25 cellular contexts compared by ENCODE assay signal in the genomic region with DNA sequence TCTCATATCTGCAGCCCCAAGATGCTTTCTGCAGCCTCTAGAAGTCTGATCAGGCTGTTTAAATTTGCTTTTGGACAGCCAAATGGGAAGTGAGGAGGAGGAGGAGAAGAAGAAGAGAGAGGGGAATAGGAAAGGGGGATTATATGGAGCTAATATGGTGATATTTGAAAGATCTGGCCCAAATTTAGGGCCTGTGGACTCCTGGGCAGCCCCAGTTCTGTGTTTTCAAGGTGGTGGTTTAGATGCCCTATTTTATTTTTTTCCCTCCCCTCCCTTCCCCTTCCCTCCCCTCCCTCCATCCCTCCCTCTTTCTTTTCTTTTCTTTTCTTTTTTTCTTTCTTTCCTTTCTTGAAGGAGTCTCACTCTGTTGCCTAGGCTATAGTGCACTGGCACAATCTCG. TPM values are rescaled to one million over a fixed set of nuclear protein-coding genes. Genes with fewer than 3 reads are reported as not detected.
DNase-seq lines count a peak whose midpoint lies in the region; ATAC-seq, FAIRE-seq and TF ChIP-seq lines count a peak whose summit lies in the region.
"Had no signal": no experiment of that assay in that cellular context is flagged by ENCODE, and none has a peak within 500 bp of the region (broad histone marks: within the 10 kb centered on the region; RNA-seq: fewer than 3 reads in every experiment).

No MANE protein-coding gene starts in this region.

- H3K36me3 ChIP-seq in breast epithelium (no peaks in the 10 kb centered on the region), HepG2 (replicated peaks in 1 of 2; ENCODE audit: control insufficient read depth in 1 of 2, insufficient read depth in 2 of 2, low read length in 2 of 2) (no peaks in the 10 kb centered on the region), right lobe of liver (no peaks in the 10 kb centered on the region), neural progenitor cell (no peaks in the 10 kb centered on the region)
- H3K36me3 ChIP-seq: BLaER1 treated with 17β-estradiol and CSF1 and Interleukin-3, amounts not matched to agents 10 nM and 100 nM had no signal

- no peak for FAIRE-seq in HepG2 (lab: Jason Lieb, UNC)
- FAIRE-seq: A549, GM12891, GM19239 had no signal

- CTCF ChIA-PET in MCF 10A (lab: Yijun Ruan, JAX) = interaction anchor here (0.6 kb wide), 1 partner anchor 99 kb away, joined by 4 read pairs; no protein-coding TSS in a partner anchor
- CTCF ChIA-PET in HepG2 (lab: Yijun Ruan, JAX; ENCODE audit: low intra/inter-chr PET ratio, low total read pairs) = no interaction called here
- CTCF ChIA-PET in RWPE1 (lab: Yijun Ruan, JAX) = interaction anchor here (0.5 to 0.6 kb wide), 2 partner anchors 36 to 175 kb away, joined by 4 to 5 read pairs; no protein-coding TSS in a partner anchor

- H3K9ac ChIP-seq in HepG2 (ENCODE audit: insufficient read depth, low read depth, low read length) (no peak overlapping the region), neural progenitor cell (no peak overlapping the region)
- H3K9ac ChIP-seq: BLaER1 treated with 17β-estradiol and CSF1 and Interleukin-3, amounts not matched to agents 10 nM and 100 nM had no signal

- peak overlapping the region; percentile 49 for H3K27ac Mint-ChIP-seq in MCF 10A (ENCODE audit: low read depth, unreplicated experiment)
- H3K27ac Mint-ChIP-seq in neural progenitor cell = peak overlapping the region; percentile 60
- H3K27ac Mint-ChIP-seq: B cell; CD4-positive, alpha-beta T cell; CD8-positive, alpha-beta T cell had no signal

- H4K20me1 ChIP-seq in HepG2 (ENCODE audit: insufficient read depth, low read length) (no peaks in the 10 kb centered on the region), neural progenitor cell (ENCODE audit: low read depth) (no peaks in the 10 kb centered on the region)

- peaks cover 24% of the 10 kb centered on the region for H3K4me1 Mint-ChIP-seq in MCF 10A (ENCODE audit: insufficient read depth, unreplicated experiment)
- peaks cover 65% of the 10 kb centered on the region for H3K4me1 Mint-ChIP-seq in neural progenitor cell
- H3K4me1 Mint-ChIP-seq: B cell had no signal

- TF ChIP-seq RAD21 in HepG2 (CRISPR knock-in tag; IDR thresholded peaks at IDR 0.05) = no peak

- H2AFZ ChIP-seq in HepG2 (ENCODE audit: low read length) = no peak overlapping the region
- H2AFZ ChIP-seq in neural progenitor cell (replicated peaks) = no peak overlapping the region

- H3K27ac ChIP-seq in breast epithelium (no peak overlapping the region), HepG2 (ENCODE audit: extremely low read length, insufficient read depth, low read length) (no peak overlapping the region), right lobe of liver (no peak overlapping the region), neural progenitor cell (no peak overlapping the region), RWPE1 (no peak overlapping the region)
- H3K27ac ChIP-seq: 22Rv1; A549; BLaER1 treated with 17β-estradiol and CSF1 and Interleukin-3, amounts not matched to agents 10 nM and 100 nM; C4-2B had no signal

- BruUV-seq in MCF 10A (replicated peaks; lab: Mats Ljungman, UMichigan) = no TSS peak
- BruUV-seq in HepG2 (replicated peaks; lab: Mats Ljungman, UMichigan) = no TSS peak

- DNase-seq in MCF 10A (ENCODE audit: unreplicated experiment) (no peak), breast epithelium (ENCODE audit: low spot score in 2 of 2) (no peak), HepG2 (ENCODE audit: low spot score) (no peak), right lobe of liver (no peak), neural progenitor cell (ENCODE audit: low spot score) (no peak), COLO829 (ENCODE audit: low spot score) (no peak), RWPE1 (ENCODE audit: low spot score) (no peak)
- DNase-seq: AML-193; CD4-positive, alpha-beta T cell; COR-L47; DMS 273 treated with DMSO at 0.1 percent for 48 hours; DMS153; DMS53; DMS79; DND-41; EL; GF-D8 had no signal

- H3K4me3 Mint-ChIP-seq in MCF 10A (ENCODE audit: unreplicated experiment) (no peak overlapping the region), neural progenitor cell (no peak overlapping the region)
- H3K4me3 Mint-ChIP-seq: B cell; CD4-positive, alpha-beta T cell; CD8-positive, alpha-beta T cell had no signal

- no peak for ATAC-seq in HepG2
- no peak for ATAC-seq in right lobe of liver
- ATAC-seq: A549; CD8-positive, alpha-beta T cell had no signal

- POLR2A ChIA-PET in MCF 10A (lab: Yijun Ruan, JAX) (interaction anchor here (0.6 to 1.1 kb wide), 3 partner anchors 10 to 16 kb away, joined by 3 to 5 read pairs (median 3); no protein-coding TSS in a partner anchor), HepG2 (lab: Yijun Ruan, JAX) (interaction anchor here (1.0 to 3.4 kb wide), 3 partner anchors 24 to 99 kb away, joined by 4 to 14 read pairs (median 4); partner anchors contain the start of gene RHOB), RWPE1 (lab: Yijun Ruan, JAX; ENCODE audit: low non-redundant PET) (no interaction called here)

- H3K9me3 ChIP-seq in breast epithelium (no peaks in the 10 kb centered on the region), HepG2 (ENCODE audit: low read length) (no peaks in the 10 kb centered on the region), right lobe of liver (no peaks in the 10 kb centered on the region), neural progenitor cell (ENCODE audit: low read depth) (no peaks in the 10 kb centered on the region)
- H3K9me3 ChIP-seq: A549; BLaER1 treated with 17β-estradiol and CSF1 and Interleukin-3, amounts not matched to agents 10 nM and 100 nM had no signal

- TF ChIP-seq CTCF in MCF 10A (IDR thresholded peaks at IDR 0.05; ENCODE audit: unreplicated experiment) (no peak), breast epithelium (IDR thresholded peaks at IDR 0.05) (no peak), HepG2 (CRISPR knock-in tag; IDR thresholded peaks at IDR 0.05) (no peak), right lobe of liver (IDR thresholded peaks at IDR 0.05) (no peak), neural progenitor cell (IDR thresholded peaks at IDR 0.05) (no peak), RWPE1 (conservative IDR thresholded peaks at IDR 0.05; ENCODE audit: low read depth) (no peak)

- TF ChIP-seq POLR2A in breast epithelium (IDR thresholded peaks at IDR 0.05) (no peak), HepG2 (IDR thresholded peaks at IDR 0.05; ENCODE audit: insufficient read depth in 1 of 2, low read depth in 2 of 2, low read length in 2 of 2) (no peak), right lobe of liver (IDR thresholded peaks at IDR 0.05) (no peak)

- H3F3A ChIP-seq in neural progenitor cell (ENCODE audit: low read depth) = peaks cover 33% of the 10 kb centered on the region

- H3K27me3 ChIP-seq in breast epithelium (no peaks in the 10 kb centered on the region), HepG2 (ENCODE audit: control insufficient read depth in 1 of 2, insufficient read depth in 2 of 2, low read length in 2 of 2) (peaks cover 16 to 51% of the 10 kb centered on the region in 2 experiments; a peak in 2 of 5 replicates), right lobe of liver (no peaks in the 10 kb centered on the region), neural progenitor cell (peaks cover 14% of the 10 kb centered on the region)

- no peaks in the 10 kb centered on the region for H3K27me3 Mint-ChIP-seq in MCF 10A (ENCODE audit: insufficient read depth, unreplicated experiment)
- H3K27me3 Mint-ChIP-seq in neural progenitor cell (ENCODE audit: insufficient read depth, low read depth) = peaks cover 11% of the 10 kb centered on the region

- in situ Hi-C loops in HepG2 (cut with HindIII; ENCODE audit: extremely low pct_ligation_motif_present, low pct_unique_long_range_greater_than_20kb) = loop anchor here (5.0 kb wide), 1 partner anchor 34 kb away; no protein-coding TSS in a partner anchor

- WGBS in HepG2 (ENCODE audit: low lambda C conversion rate) = 50% methylated on average over 1 of the region's 1 CpG
- WGBS in right lobe of liver (ENCODE audit: insufficient coverage, low coverage, low lambda C conversion rate, missing lambda C conversion rate) = 100% methylated on average over 1 of the region's 1 CpG

- intact Hi-C loops in MCF 10A (cut with micrococcal nuclease) = no loop called here
- intact Hi-C loops in breast epithelium (cut with DNase I; ENCODE audit: low total_unique reads) = no loop called here
- intact Hi-C loops in HepG2 (cut with micrococcal nuclease; ENCODE audit: unreplicated experiment) = no loop called here
- intact Hi-C loops in right lobe of liver (cut with DNase I) = no loop called here

- H3K36me3 Mint-ChIP-seq in MCF 10A (ENCODE audit: insufficient read depth, unreplicated experiment) = no peaks in the 10 kb centered on the region
- H3K36me3 Mint-ChIP-seq in neural progenitor cell = no peaks in the 10 kb centered on the region
- H3K36me3 Mint-ChIP-seq: CD8-positive, alpha-beta T cell had no signal

- H3K9me3 Mint-ChIP-seq in MCF 10A (ENCODE audit: unreplicated experiment) (no peaks in the 10 kb centered on the region), neural progenitor cell (no peaks in the 10 kb centered on the region)
- H3K9me3 Mint-ChIP-seq: CD4-positive, alpha-beta T cell; CD8-positive, alpha-beta T cell had no signal

- TF ChIP-seq EP300 in HepG2 (IDR thresholded peaks at IDR 0.05; ENCODE audit: low read depth in 2 of 2, low read length in 2 of 2) (no peak), HepG2 (CRISPR knock-in tag; IDR thresholded peaks at IDR 0.05; ENCODE audit: borderline replicate concordance) (no peak)

- H3K4me2 ChIP-seq in HepG2 (ENCODE audit: low read depth, low read length) (no peak overlapping the region), neural progenitor cell (no peak overlapping the region)
- H3K4me2 ChIP-seq: A549; BLaER1 treated with 17β-estradiol and CSF1 and Interleukin-3, amounts not matched to agents 10 nM and 100 nM had no signal

- H3K4me1 ChIP-seq in breast epithelium (peaks cover 0 to 13% of the 10 kb centered on the region in 2 donors), HepG2 (ENCODE audit: insufficient read depth, low read length) (peaks cover 46% of the 10 kb centered on the region), right lobe of liver (no peaks in the 10 kb centered on the region), neural progenitor cell (peaks cover 24% of the 10 kb centered on the region)
- H3K4me1 ChIP-seq: A549 had no signal

- H3K4me3 ChIP-seq in breast epithelium = no peak overlapping the region
- no peak overlapping the region for H3K4me3 ChIP-seq in HepG2 (replicated peaks in 1 of 3; ENCODE audit: insufficient read depth in 1 of 3, low read depth in 2 of 3, low read length in 3 of 3)
- no peak overlapping the region for H3K4me3 ChIP-seq in right lobe of liver
- no peak overlapping the region for H3K4me3 ChIP-seq in neural progenitor cell
- H3K4me3 ChIP-seq: A549; BLaER1 treated with 17β-estradiol and CSF1 and Interleukin-3, amounts not matched to agents 10 nM and 100 nM had no signal

- no peaks in the 10 kb centered on the region for H3K79me2 ChIP-seq in HepG2 (ENCODE audit: insufficient read depth, low read length)
- no peaks in the 10 kb centered on the region for H3K79me2 ChIP-seq in neural progenitor cell (ENCODE audit: low read depth)

RNA-seq across cellular contexts. Expression of gene RHOB, which starts 39.1 kb away (rescaled TPM):
- total RNA-seq in MCF 10A (2022) (28.1 and 45.7 TPM in 2 replicates), breast epithelium (1,000 to 10,000 TPM in 1 of 3 donors, 100 to 1,000 TPM in 2; 643 to 1,178 (median 772) TPM), HepG2 (2016; rRNA removed; fragmentation: Illumina TruSeq; extraction: Trizol) (192 and 268 TPM in 2 replicates), right lobe of liver (100 to 1,000 TPM; 185 to 656 (median 388) TPM), neural progenitor cell (ENCODE audit: low replicate concordance) (16.1 and 28.7 TPM in 2 replicates)
- 40.2 and 44.0 TPM in 2 replicates for total RNA-seq in HepG2 (2016; cell fraction: cytosol; rRNA removed; fragmentation: Illumina TruSeq; extraction: Trizol; ENCODE audit: low read depth)
- total RNA-seq in HepG2 (2016; cell fraction: insoluble cytoplasmic fraction; rRNA removed; fragmentation: Illumina TruSeq; extraction: Trizol) = 176 and 281 TPM in 2 replicates
- total RNA-seq in HepG2 (2016; cell fraction: membrane; rRNA removed; fragmentation: Illumina TruSeq; extraction: Trizol) = 165 and 177 TPM in 2 replicates
- total RNA-seq in HepG2 (2016; cell fraction: nucleus; rRNA removed; fragmentation: Illumina TruSeq; extraction: Trizol) = 193 and 207 TPM in 2 replicates
- 192 and 237 TPM in 2 replicates for polyA plus RNA-seq in HepG2 (2011; rRNA removed)
- 193 and 210 TPM in 2 replicates for polyA plus RNA-seq in HepG2 (2011; cell fraction: cytosol; rRNA removed)
- 241 and 269 TPM in 2 replicates for polyA plus RNA-seq in HepG2 (2011; cell fraction: nucleus; rRNA removed)
- 158 and 213 TPM in 2 replicates for polyA plus RNA-seq in HepG2 (2012)
- polyA plus RNA-seq in HepG2 (2016; cell fraction: cytosol; fragmentation: Illumina TruSeq; extraction: Trizol; ENCODE audit: low read depth) = 33.6 and 36.3 TPM in 2 replicates
- 232 and 273 TPM in 2 replicates for polyA plus RNA-seq in HepG2 (2016; cell fraction: insoluble cytoplasmic fraction; fragmentation: Illumina TruSeq; extraction: Trizol; ENCODE audit: low read depth)
- 112 and 122 TPM in 2 replicates for polyA plus RNA-seq in HepG2 (2016; cell fraction: membrane; fragmentation: Illumina TruSeq; extraction: Trizol; ENCODE audit: low read depth)
- 333 and 350 TPM in 2 replicates for polyA plus RNA-seq in HepG2 (2016; cell fraction: nucleus; fragmentation: Illumina TruSeq; extraction: Trizol; ENCODE audit: insufficient read depth, low read depth)
- 88.5 and 225 TPM in 2 replicates for polyA minus RNA-seq in HepG2 (2011; rRNA and poly(A)+ RNA removed; ENCODE audit: low replicate concordance)
- polyA minus RNA-seq in HepG2 (2011; cell fraction: cytosol; rRNA and poly(A)+ RNA removed) = 132 and 167 TPM in 2 replicates
- polyA minus RNA-seq in HepG2 (2011; cell fraction: nucleus; rRNA and poly(A)+ RNA removed) = 162 and 170 TPM in 2 replicates
